ENCODE assay signal across 22 cellular contexts in the genomic region with DNA sequence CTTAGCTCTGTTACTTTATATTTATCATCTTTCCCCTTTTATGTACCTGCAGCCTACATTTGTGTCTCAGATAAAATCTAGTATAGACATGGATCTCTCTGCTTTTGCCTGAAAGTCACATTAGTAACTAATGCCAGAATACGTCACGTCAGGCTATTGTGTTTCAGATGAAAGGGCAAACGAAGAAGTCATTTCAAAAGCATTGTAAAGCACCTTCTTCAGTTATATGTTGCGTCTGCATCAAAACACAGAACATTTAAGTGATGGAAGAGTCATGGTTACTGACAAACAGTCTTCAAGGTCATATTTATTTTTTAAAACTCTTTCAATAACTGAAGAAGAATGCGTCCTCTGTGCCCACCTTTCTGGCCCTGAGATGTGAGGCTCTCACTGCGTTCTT.
"Had no signal": no experiment of that assay in that cellular context is flagged by ENCODE, and none has a peak within 500 bp of the region (broad histone marks: within the 10 kb centered on the region; RNA-seq: fewer than 3 reads in every experiment).

No MANE protein-coding gene starts in this region.

- H3K9me3 ChIP-seq: esophagus squamous epithelium, sigmoid colon, spleen, transverse colon, upper lobe of right lung, uterus had no signal

- DNase-seq: dermis blood vessel endothelial cell; effector memory CD8-positive, alpha-beta T cell; erythroblast; esophagus squamous epithelium; left cardiac atrium; left lung; naive thymus-derived CD4-positive, alpha-beta T cell; sigmoid colon; spleen; stimulated activated CD4-positive, alpha-beta T cell treated with anti-CD3 and anti-CD28 coated beads, Interleukin-4, amount 100 ng/mL, for 4 hours; transverse colon; upper lobe of right lung; uterus had no signal

- H3K9ac ChIP-seq: neural progenitor cell, parathyroid adenoma had no signal

- H3K4me1 Mint-ChIP-seq: central memory CD8-positive, alpha-beta T cell; naive thymus-derived CD4-positive, alpha-beta T cell; stimulated activated memory B cell treated with anti-CD40 and anti-IgM and Interleukin-4, amounts not matched to agents 10 μg/mL and 1 μg/mL and 100 μg/mL, for 72 hours had no signal

- H3K27ac ChIP-seq: coronary artery, esophagus squamous epithelium, left lung, neural progenitor cell, parathyroid adenoma, sigmoid colon, skin epidermis, spleen, transverse colon, upper lobe of right lung had no signal

- H3K36me3 Mint-ChIP-seq: naive thymus-derived CD4-positive, alpha-beta T cell; neural progenitor cell; stimulated activated memory B cell treated with anti-CD40 and anti-IgM and Interleukin-4, amounts not matched to agents 10 μg/mL and 1 μg/mL and 100 μg/mL, for 72 hours had no signal

- H3K4me2 ChIP-seq: neural progenitor cell had no signal

- ATAC-seq: effector memory CD8-positive, alpha-beta T cell; left lung; naive thymus-derived CD4-positive, alpha-beta T cell; stimulated activated memory B cell treated with anti-CD40 and anti-IgM and Interleukin-4, amounts not matched to agents 10 μg/mL and 1 μg/mL and 100 μg/mL, for 72 hours; upper lobe of right lung had no signal

- H3K27me3 ChIP-seq: esophagus squamous epithelium, sigmoid colon, transverse colon, upper lobe of right lung, uterus had no signal

- H2AFZ ChIP-seq: neural progenitor cell, parathyroid adenoma had no signal

- H3K27ac Mint-ChIP-seq: effector memory CD8-positive, alpha-beta T cell; naive thymus-derived CD4-positive, alpha-beta T cell; neural progenitor cell; progenitor cell of endocrine pancreas; stimulated activated memory B cell treated with anti-CD40 and anti-IgM and Interleukin-4, amounts not matched to agents 10 μg/mL and 1 μg/mL and 100 μg/mL, for 72 hours; stimulated activated naive CD8-positive, alpha-beta T cell treated with anti-CD3 and anti-CD28 coated beads, Interleukin-15, Interleukin-2, amounts not matched to agents 100 ng/mL and 50 ng/mL, for 24 hours had no signal

- H3K9me3 Mint-ChIP-seq: effector memory CD8-positive, alpha-beta T cell; nephron had no signal

- H3K4me3 Mint-ChIP-seq: central memory CD8-positive, alpha-beta T cell; effector memory CD8-positive, alpha-beta T cell; naive thymus-derived CD4-positive, alpha-beta T cell; nephron; neural progenitor cell; stimulated activated memory B cell treated with anti-CD40 and anti-IgM and Interleukin-4, amounts not matched to agents 10 μg/mL and 1 μg/mL and 100 μg/mL, for 72 hours; stimulated activated naive CD8-positive, alpha-beta T cell treated with anti-CD3 and anti-CD28 coated beads, Interleukin-15, Interleukin-2, amounts not matched to agents 100 ng/mL and 50 ng/mL, for 24 hours had no signal

- H3K36me3 ChIP-seq: esophagus squamous epithelium, left lung, neural progenitor cell, sigmoid colon, spleen, transverse colon, upper lobe of right lung, uterus had no signal

- H3K27me3 Mint-ChIP-seq: stimulated activated memory B cell treated with anti-CD40 and anti-IgM and Interleukin-4, amounts not matched to agents 10 μg/mL and 1 μg/mL and 100 μg/mL, for 72 hours had no signal

- H3K4me3 ChIP-seq: coronary artery, esophagus squamous epithelium, left lung, neural progenitor cell, sigmoid colon, skin epidermis, spleen, transverse colon, upper lobe of right lung, uterus had no signal

- H3K4me1 ChIP-seq: esophagus squamous epithelium, left lung, neural progenitor cell, parathyroid adenoma, spleen, transverse colon, upper lobe of right lung had no signal
